13 cellular contexts compared by ENCODE assay signal in genomic region chr19:50567052-50567841, GRCh38. TPM values are rescaled to one million over a fixed set of nuclear protein-coding genes. Genes with fewer than 3 reads are reported as not detected.
DNase-seq lines count a peak whose midpoint lies in the region; TF ChIP-seq lines count a peak whose summit lies in the region.
"Had no signal": no experiment of that assay in that cellular context is flagged by ENCODE, and none has a peak within 500 bp of the region (broad histone marks: within the 10 kb centered on the region; RNA-seq: fewer than 3 reads in every experiment).

No MANE protein-coding gene starts in this region.

- H3K36me3 Mint-ChIP-seq in neural progenitor cell, result peaks cover 2% of the 10 kb centered on the region

- H3K4me1 ChIP-seq in HUES64 (ENCODE audit: insufficient read depth, low read length), result no peaks in the 10 kb centered on the region
- H3K4me1 ChIP-seq in neural progenitor cell, result peaks cover 14% of the 10 kb centered on the region

- H3F3A ChIP-seq in neural progenitor cell (ENCODE audit: low read depth), result no peaks in the 10 kb centered on the region

- peak overlapping the region; percentile 90 for H3K4me3 Mint-ChIP-seq in neural progenitor cell

- H3K4me3 ChIP-seq in HUES64 (ENCODE audit: low read length), result peak overlapping the region; percentile 38; the same call in 1 of the 2 replicates
- H3K4me3 ChIP-seq in dorsolateral prefrontal cortex, result peak overlapping the region; percentile 31 to 77 (median 64)
- H3K4me3 ChIP-seq in neural progenitor cell, result peak overlapping the region; percentile 67

- DNase-seq in COR-L47 (lab: John Stamatoyannopoulos, UW) (peak; percentile 30), dorsolateral prefrontal cortex (peak in 5 of 10 donors; percentile 63 to 80 (median 70)), neural progenitor cell (ENCODE audit: low spot score) (peak; percentile 83), pons (ENCODE audit: low spot score) (no peak), foreskin melanocyte (no peak), D341Med (ENCODE audit: low spot score) (no peak)
- no peak for DNase-seq in effector CD8-positive, alpha-beta T cell (lab: John Stamatoyannopoulos, UW)
- DNase-seq: NCI-H2081 had no signal

- WGBS in HUES64, result 41% methylated on average over 21 of the region's 38 CpGs

- no peak overlapping the region for H3K27ac ChIP-seq in HUES64 (ENCODE audit: low read depth, low read length)
- peak overlapping the region in 44 of 59 donors; percentile 2 to 85 (median 69) for H3K27ac ChIP-seq in dorsolateral prefrontal cortex
- no peak overlapping the region for H3K27ac ChIP-seq in neural progenitor cell
- H3K27ac ChIP-seq: neutrophil had no signal

- H3K27me3 ChIP-seq in HUES64 (ENCODE audit: insufficient read depth, low read length), result peaks cover 53% of the 10 kb centered on the region
- peaks cover 0 to 3% (median 0%) of the 10 kb centered on the region in 45 donors for H3K27me3 ChIP-seq in dorsolateral prefrontal cortex
- peaks cover 96% of the 10 kb centered on the region for H3K27me3 ChIP-seq in neural progenitor cell

- peaks cover 8% of the 10 kb centered on the region for H3K27me3 Mint-ChIP-seq in neural progenitor cell (ENCODE audit: insufficient read depth, low read depth)

- peaks cover 51% of the 10 kb centered on the region for H4K20me1 ChIP-seq in neural progenitor cell (ENCODE audit: low read depth)

- H3K27ac Mint-ChIP-seq in neural progenitor cell, result no peak overlapping the region

- no peak overlapping the region for H3K9ac ChIP-seq in HUES64 (ENCODE audit: low read depth, low read length)
- H3K9ac ChIP-seq in neural progenitor cell, result no peak overlapping the region

- H3K9me3 ChIP-seq in HUES64 (ENCODE audit: insufficient read depth, low read depth, low read length), result peaks cover 10% of the 10 kb centered on the region; the same call in 1 of the 2 replicates
- H3K9me3 ChIP-seq in neural progenitor cell (ENCODE audit: low read depth), result no peaks in the 10 kb centered on the region
- H3K9me3 ChIP-seq: neutrophil had no signal

- H3K4me2 ChIP-seq in neural progenitor cell, result peak overlapping the region; percentile 77

- intact Hi-C loops in dorsolateral prefrontal cortex (cut with DNase I), result no loop called here

- H3K9me3 Mint-ChIP-seq in neural progenitor cell, result no peaks in the 10 kb centered on the region

- TF ChIP-seq CTCF in dorsolateral prefrontal cortex (IDR thresholded peaks at IDR 0.05 in 54 of 56, conservative IDR thresholded peaks at IDR 0.05 in 2 of 56; ENCODE audit: low read depth in 1 of 56, partially characterized antibody in 56 of 56), result no peak
- TF ChIP-seq CTCF in neural progenitor cell (IDR thresholded peaks at IDR 0.05), result no peak

- peaks cover 51% of the 10 kb centered on the region for H3K4me1 Mint-ChIP-seq in neural progenitor cell

- H3K36me3 ChIP-seq in HUES64 (ENCODE audit: insufficient read depth, low read length), result no peaks in the 10 kb centered on the region
- no peaks in the 10 kb centered on the region for H3K36me3 ChIP-seq in neural progenitor cell
- H3K36me3 ChIP-seq: neutrophil had no signal

- H2AFZ ChIP-seq in neural progenitor cell (replicated peaks), result no peak overlapping the region

- peaks cover 2% of the 10 kb centered on the region for H3K79me2 ChIP-seq in neural progenitor cell (ENCODE audit: low read depth)

RNA-seq across cellular contexts. Expression of gene LRRC4B, which starts 1.0 kb away (rescaled TPM):
- 7.8 TPM for polyA plus RNA-seq in HUES64 (2013, experiment 1 of 2)
- 14.3 TPM for polyA plus RNA-seq in HUES64 (2013, experiment 2 of 2)
- total RNA-seq in dorsolateral prefrontal cortex (100 to 1,000 TPM; 126 to 330 (median 166) TPM), neural progenitor cell (ENCODE audit: low replicate concordance) (12.0 and 54.6 TPM in 2 replicates)
- total RNA-seq: activated CD8-positive, alpha-beta memory T cell treated with anti-CD3 and anti-CD28 coated beads for 36 hours; bronchial epithelial cell; glomerular endothelial cell had no signal

RNA-seq across cellular contexts. Expression of gene ASPDH, which starts 53.5 kb away (rescaled TPM):
- not detected for polyA plus RNA-seq in HUES64 (2013, experiment 1 of 2)
- polyA plus RNA-seq in HUES64 (2013, experiment 2 of 2), result not detected
- total RNA-seq in dorsolateral prefrontal cortex (10 to 100 TPM; 16.5 to 62.5 (median 34.2) TPM), neural progenitor cell (ENCODE audit: low replicate concordance) (not detected in 2 replicates)
- total RNA-seq: activated CD8-positive, alpha-beta memory T cell treated with anti-CD3 and anti-CD28 coated beads for 36 hours; bronchial epithelial cell; glomerular endothelial cell had no signal

RNA-seq across cellular contexts. Expression of gene JOSD2, which starts 56.3 kb away (rescaled TPM):
- 4.0 TPM for polyA plus RNA-seq in HUES64 (2013, experiment 1 of 2)
- 3.7 TPM for polyA plus RNA-seq in HUES64 (2013, experiment 2 of 2)
- total RNA-seq in dorsolateral prefrontal cortex (10 to 100 TPM; 24.9 to 75.5 (median 41.2) TPM), neural progenitor cell (ENCODE audit: low replicate concordance) (1.7 and 2.4 TPM in 2 replicates)

Comparison
In these comparisons a context has a peak if more than half of its experiments do, and no peak if none do; other contexts are left out.
1. DNase-seq: peak in COR-L47 (single experiment) and neural progenitor cell (single experiment); none in effector CD8-positive, alpha-beta T cell (single experiment), pons (single experiment), foreskin melanocyte (single experiment) and D341Med (single experiment).
2. H3K27ac ChIP-seq: peak in dorsolateral prefrontal cortex (44 of 59); none in HUES64 (single experiment) and neural progenitor cell (single experiment).
3. RNA of gene ASPDH, which starts 53.5 kb away (total RNA-seq): 16.5 to 62.5 TPM in dorsolateral prefrontal cortex; not detected in neural progenitor cell; every median in the first group is over 10 times any median in the second.
4. Peak in every context shown above with its lines, with median percentiles within 50 percentile points of each other: H3K4me3 ChIP-seq.